Comparison of ENCODE assay signal across 8 cellular contexts in genomic region chr9:114505187-114506081, GRCh38. TPM values are rescaled to one million over a fixed set of nuclear protein-coding genes. Genes with fewer than 3 reads are reported as not detected.
DNase-seq lines count a peak whose midpoint lies in the region; ATAC-seq lines count a peak whose summit lies in the region.

Gene WHRN, minus strand, starts transcription at chr9:114505473. Its CDS starts 672 bp downstream, at chr9:114504801.

- H3K36me3 Mint-ChIP-seq in activated T-helper 2 cell treated with anti-CD3 and anti-CD28 coated beads, Interferon-gamma antibody, Interleukin-2, Interleukin-4, amounts not matched to agents 10 μg/mL and 5 μg/mL and 100 μg/mL, durations not matched to agents 14 hours and 24 hours and 36 hours (ENCODE audit: low read depth): no peaks in the 10 kb centered on the region
- H3K36me3 Mint-ChIP-seq in naive thymus-derived CD4-positive, alpha-beta T cell: no peaks in the 10 kb centered on the region

- no peaks in the 10 kb centered on the region for H3K36me3 ChIP-seq in Karpas-422 (ENCODE audit: insufficient read depth, low read length)
- H3K36me3 ChIP-seq in naive thymus-derived CD4-positive, alpha-beta T cell (ENCODE audit: control insufficient read depth in 2 of 3, insufficient read depth in 3 of 3, low read length in 3 of 3): no peaks in the 10 kb centered on the region

- CTCF ChIA-PET in naive thymus-derived CD4-positive, alpha-beta T cell (lab: Charles Lee): interaction anchor here (1.0 to 1.6 kb wide), 2 partner anchors 17 to 148 kb away, joined by 5 read pairs; no protein-coding TSS in a partner anchor

- H3K4me3 ChIP-seq in Karpas-422 (ENCODE audit: low read length): peak within 1 kb of the TSS; percentile 69
- peak within 1 kb of the TSS; percentile 59 for H3K4me3 ChIP-seq in naive thymus-derived CD4-positive, alpha-beta T cell (ENCODE audit: low read length)

- no peaks in the 10 kb centered on the region for H3K9me3 ChIP-seq in Karpas-422 (ENCODE audit: low read length)
- no peaks in the 10 kb centered on the region for H3K9me3 ChIP-seq in naive thymus-derived CD4-positive, alpha-beta T cell (ENCODE audit: control insufficient read depth in 2 of 3, low read length in 3 of 3)

- POLR2A ChIA-PET in naive thymus-derived CD4-positive, alpha-beta T cell (lab: Charles Lee): interaction anchor here (0.7 to 2.9 kb wide), 5 partner anchors 82 to 118 kb away, joined by 3 to 11 read pairs (median 4); partner anchors contain the start of genes AKNA and ATP6V1G1

- peaks cover 12% of the 10 kb centered on the region for H3K4me1 ChIP-seq in Karpas-422 (ENCODE audit: low read length)
- peaks cover 14 to 29% of the 10 kb centered on the region in 2 donors for H3K4me1 ChIP-seq in naive thymus-derived CD4-positive, alpha-beta T cell (ENCODE audit: control insufficient read depth in 2 of 2, insufficient read depth in 2 of 2, low read length in 2 of 2)

- no peaks in the 10 kb centered on the region for H3K9me2 ChIP-seq in Karpas-422 (replicated peaks; ENCODE audit: insufficient read depth, low read length)

- intact Hi-C loops in activated T-helper 2 cell treated with anti-CD3 and anti-CD28 coated beads, Interferon-gamma antibody, Interleukin-2, Interleukin-4, amounts not matched to agents 10 μg/mL and 5 μg/mL and 100 μg/mL, durations not matched to agents 14 hours and 24 hours and 36 hours (cut with micrococcal nuclease): loop anchor here (1.0 to 10.0 kb wide), 5 partner anchors 71 to 168 kb away; partner anchors contain the start of genes ATP6V1G1 and TMEM268
- intact Hi-C loops in naive thymus-derived CD4-positive, alpha-beta T cell (cut with micrococcal nuclease): loop anchor here (1.0 to 10.0 kb wide), 12 partner anchors 33 to 422 kb away; partner anchors contain the start of genes ATP6V1G1 (in 2 of the 2) and COL27A1 (in 1 of the 2)

- H3K4me2 ChIP-seq in Karpas-422 (ENCODE audit: low read depth, low read length, poor library complexity, severe bottlenecking): peak within 1 kb of the TSS; percentile 84

- H3K27ac Mint-ChIP-seq in activated T-helper 2 cell treated with anti-CD3 and anti-CD28 coated beads, Interferon-gamma antibody, Interleukin-2, Interleukin-4, amounts not matched to agents 10 μg/mL and 5 μg/mL and 100 μg/mL, durations not matched to agents 14 hours and 24 hours and 36 hours: peak within 1 kb of the TSS; percentile 38
- peak within 1 kb of the TSS; percentile 55 to 94 (median 87) for H3K27ac Mint-ChIP-seq in naive thymus-derived CD4-positive, alpha-beta T cell

- ATAC-seq in GM21576 (IDR thresholded peaks at IDR 0.05; ENCODE audit: unreplicated experiment): peak; percentile 56
- ATAC-seq in naive thymus-derived CD4-positive, alpha-beta T cell: peak; percentile 95

- peak within 1 kb of the TSS; percentile 78 for H3K4me3 Mint-ChIP-seq in activated T-helper 2 cell treated with anti-CD3 and anti-CD28 coated beads, Interferon-gamma antibody, Interleukin-2, Interleukin-4, amounts not matched to agents 10 μg/mL and 5 μg/mL and 100 μg/mL, durations not matched to agents 14 hours and 24 hours and 36 hours (ENCODE audit: low read depth)
- H3K4me3 Mint-ChIP-seq in naive thymus-derived CD4-positive, alpha-beta T cell: peak within 1 kb of the TSS; percentile 83 to 90 (median 88)

- no peaks in the 10 kb centered on the region for H3K9me3 Mint-ChIP-seq in activated T-helper 2 cell treated with anti-CD3 and anti-CD28 coated beads, Interferon-gamma antibody, Interleukin-2, Interleukin-4, amounts not matched to agents 10 μg/mL and 5 μg/mL and 100 μg/mL, durations not matched to agents 14 hours and 24 hours and 36 hours
- H3K9me3 Mint-ChIP-seq in naive thymus-derived CD4-positive, alpha-beta T cell: peaks cover 0 to 2% (median 0%) of the 10 kb centered on the region in 11 donors

- H3K9ac ChIP-seq in Karpas-422 (ENCODE audit: low read length): peak within 1 kb of the TSS; percentile 60

- DNase-seq in COLO668 (lab: John Stamatoyannopoulos, UW; ENCODE audit: unreplicated experiment) (peak; percentile 95), Karpas-422 (peak; percentile 95), RPMI8226 (peak; percentile 94), fibroblast of peridontal ligament (ENCODE audit: extremely low read depth) (peak; percentile 79)
- peak; percentile 85 for DNase-seq in activated T-helper 2 cell treated with anti-CD3 and anti-CD28 coated beads, Interferon-gamma antibody, Interleukin-2, Interleukin-4, amounts not matched to agents 10 μg/mL and 5 μg/mL and 100 μg/mL, durations not matched to agents 14 hours and 24 hours and 36 hours (ENCODE audit: low spot score)
- peak; percentile 80 to 94 (median 89) for DNase-seq in naive thymus-derived CD4-positive, alpha-beta T cell
- DNase-seq in stimulated activated CD8-positive, alpha-beta memory T cell treated with anti-CD3 and anti-CD28 coated beads, Interleukin-7, amount 100 ng/mL, for 4 hours (ENCODE audit: low read depth in 2 of 2): peak; percentile 83 to 89

- peaks cover 64% of the 10 kb centered on the region for H3K27me3 Mint-ChIP-seq in activated T-helper 2 cell treated with anti-CD3 and anti-CD28 coated beads, Interferon-gamma antibody, Interleukin-2, Interleukin-4, amounts not matched to agents 10 μg/mL and 5 μg/mL and 100 μg/mL, durations not matched to agents 14 hours and 24 hours and 36 hours (ENCODE audit: low read depth)
- peaks cover 0 to 86% (median 33%) of the 10 kb centered on the region in 5 donors for H3K27me3 Mint-ChIP-seq in naive thymus-derived CD4-positive, alpha-beta T cell

- H3K27me3 ChIP-seq in Karpas-422 (ENCODE audit: low read length): no peaks in the 10 kb centered on the region
- H3K27me3 ChIP-seq in naive thymus-derived CD4-positive, alpha-beta T cell (ENCODE audit: control insufficient read depth in 2 of 2, insufficient read depth in 2 of 2, low read length in 2 of 2): no peaks in the 10 kb centered on the region

- no peaks in the 10 kb centered on the region for H4K20me1 ChIP-seq in Karpas-422 (ENCODE audit: insufficient read depth, low read depth, low read length)

- H2AFZ ChIP-seq in Karpas-422 (ENCODE audit: low read length): peak within 1 kb of the TSS; percentile 98

- no peaks in the 10 kb centered on the region for H3K79me2 ChIP-seq in Karpas-422 (ENCODE audit: low read length)

- H3K27ac ChIP-seq in Karpas-422 (ENCODE audit: low read length): no peak within 1 kb of the TSS
- peak within 1 kb of the TSS; percentile 57 for H3K27ac ChIP-seq in naive thymus-derived CD4-positive, alpha-beta T cell (ENCODE audit: low read depth, low read length)

- peaks cover 14% of the 10 kb centered on the region for H3K4me1 Mint-ChIP-seq in activated T-helper 2 cell treated with anti-CD3 and anti-CD28 coated beads, Interferon-gamma antibody, Interleukin-2, Interleukin-4, amounts not matched to agents 10 μg/mL and 5 μg/mL and 100 μg/mL, durations not matched to agents 14 hours and 24 hours and 36 hours (ENCODE audit: low read depth)
- H3K4me1 Mint-ChIP-seq in naive thymus-derived CD4-positive, alpha-beta T cell: peaks cover 5 to 26% (median 22%) of the 10 kb centered on the region in 7 donors

RNA-seq across cellular contexts. Expression of gene WHRN, which starts in this region (rescaled TPM):
- total RNA-seq in Karpas-422 (2014; rRNA removed; shearing (Covaris generic); ENCODE audit: low replicate concordance): 0.30 and 0.76 TPM in 2 replicates
- total RNA-seq in activated T-helper 2 cell treated with anti-CD3 and anti-CD28 coated beads, Interferon-gamma antibody, Interleukin-2, Interleukin-4, amounts not matched to agents 10 μg/mL and 5 μg/mL and 100 μg/mL, durations not matched to agents 14 hours and 24 hours and 36 hours: 2.8 and 2.9 TPM in 2 replicates
- total RNA-seq in naive thymus-derived CD4-positive, alpha-beta T cell: 10 to 100 TPM in 2 of 5 experiments, 1 to 10 TPM in 3; 1.1 to 24.0 (median 3.0) TPM
- polyA plus RNA-seq in naive thymus-derived CD4-positive, alpha-beta T cell: under 1 TPM in 1 of 2 donors, not detected in 1; 0.12 TPM

Comparison
In these comparisons a context has a peak if more than half of its experiments do, and no peak if none do; other contexts are left out.
1. Peak in DNase-seq, H3K4me3 ChIP-seq, H3K9ac ChIP-seq and H3K4me2 ChIP-seq in Karpas-422; RNA of the gene not detected or under 1 TPM.